8 cellular contexts compared by ENCODE assay signal in the genomic region with DNA sequence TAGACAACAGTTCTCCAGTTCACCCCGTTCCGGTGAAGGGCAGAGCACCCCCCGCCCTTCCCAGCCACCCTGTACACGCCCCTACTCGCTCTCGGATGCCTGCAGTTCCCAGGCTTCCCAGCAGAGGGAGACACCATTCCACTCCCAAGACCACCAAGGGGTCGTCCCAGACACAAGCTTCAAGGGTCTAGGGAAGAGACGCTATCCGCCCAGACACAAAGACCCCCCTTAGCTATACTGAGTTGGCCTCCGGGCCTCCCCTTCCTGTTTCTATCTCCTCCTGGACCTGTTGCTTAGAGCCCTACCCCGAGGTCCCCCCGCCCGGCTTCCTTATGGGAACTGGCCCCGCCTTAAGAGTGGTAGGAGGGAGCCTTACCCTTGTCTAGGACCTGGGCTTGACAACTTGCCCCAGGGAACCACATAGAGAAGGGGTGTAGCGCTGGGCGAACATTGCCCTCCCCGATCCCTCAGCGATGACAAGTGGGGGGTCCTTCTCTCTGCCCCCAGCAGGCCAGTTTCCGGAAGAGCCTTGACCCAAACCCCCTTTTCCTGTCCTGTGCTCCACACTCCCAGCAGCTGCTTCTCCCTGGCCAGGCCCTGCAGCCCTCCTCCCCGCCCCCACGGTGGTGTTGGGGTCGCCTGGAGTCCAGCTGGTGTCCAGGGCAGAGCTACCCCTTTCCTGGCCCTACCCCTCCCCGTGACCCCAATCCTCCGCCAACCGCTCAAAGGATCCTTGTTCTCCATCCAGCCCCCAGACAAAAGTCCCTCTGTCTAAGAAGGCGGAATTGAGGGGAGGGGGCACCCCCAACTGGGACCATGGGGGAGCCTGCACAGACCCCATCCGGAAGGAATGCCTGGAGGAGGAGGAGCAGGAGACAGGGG. TPM values are rescaled to one million over a fixed set of nuclear protein-coding genes. Genes with fewer than 3 reads are reported as not detected.
A peak's percentile ranks its signal among the peaks of the same experiment; 100 is the strongest.
DNase-seq lines count a peak whose midpoint lies in the region; ATAC-seq lines count a peak whose summit lies in the region.

No MANE protein-coding gene starts in this region.

- peak overlapping the region; percentile 25 for H3K4me3 ChIP-seq in MG63

- H3K36me3 ChIP-seq in MG63, result no peaks in the 10 kb centered on the region

- DNase-seq in ELR (ENCODE audit: low read depth) (peak; percentile 55), MG63 (peak; percentile 60), dedifferentiated amniotic fluid mesenchymal stem cell (ENCODE audit: extremely low spot score) (peak; percentile 34), NCI-H1092 treated with DMSO at 0.1 percent for 48 hours (lab: John Stamatoyannopoulos, UW) (no peak)
- DNase-seq in activated CD4-positive, alpha-beta T cell treated with anti-CD3 and anti-CD28 coated beads, Interleukin-2, amount 10 ng/mL, durations not matched to agents 24 days and 14 days, result peak; percentile 90
- DNase-seq in stimulated activated CD4-positive, alpha-beta T cell treated with anti-CD3 and anti-CD28 coated beads, Interleukin-1b, Interleukin-23, amount 100 ng/mL, for 1 hour (ENCODE audit: low read depth in 2 of 2), result peak; percentile 27 to 57

- peaks cover 5% of the 10 kb centered on the region for H3K4me1 Mint-ChIP-seq in activated CD4-positive, alpha-beta T cell treated with anti-CD3 and anti-CD28 coated beads, Interleukin-2, amount 10 ng/mL, durations not matched to agents 24 days and 14 days

- peak overlapping the region; percentile 92 for H3K27ac ChIP-seq in layer of hippocampus (ENCODE audit: low read depth, low read length)

- no peaks in the 10 kb centered on the region for H3K9me3 Mint-ChIP-seq in activated CD4-positive, alpha-beta T cell treated with anti-CD3 and anti-CD28 coated beads, Interleukin-2, amount 10 ng/mL, durations not matched to agents 24 days and 14 days

- ATAC-seq in GM21423 (IDR thresholded peaks at IDR 0.05; ENCODE audit: unreplicated experiment), result no peak

- H3K27me3 Mint-ChIP-seq in activated CD4-positive, alpha-beta T cell treated with anti-CD3 and anti-CD28 coated beads, Interleukin-2, amount 10 ng/mL, durations not matched to agents 24 days and 14 days, result peaks cover 5% of the 10 kb centered on the region

- no peak overlapping the region for H3K27ac Mint-ChIP-seq in activated CD4-positive, alpha-beta T cell treated with anti-CD3 and anti-CD28 coated beads, Interleukin-2, amount 10 ng/mL, durations not matched to agents 24 days and 14 days

- H3K27me3 ChIP-seq in MG63 (no peaks in the 10 kb centered on the region), layer of hippocampus (ENCODE audit: control insufficient read depth, insufficient read depth, low read length) (no peaks in the 10 kb centered on the region)

- intact Hi-C loops in activated CD4-positive, alpha-beta T cell treated with anti-CD3 and anti-CD28 coated beads, Interleukin-2, amount 10 ng/mL, durations not matched to agents 24 days and 14 days (cut with micrococcal nuclease), result loop anchor here (1.0 kb wide), 1 partner anchor 20 kb away; the partner anchor contains the start of gene LGI4

- no peaks in the 10 kb centered on the region for H3K36me3 Mint-ChIP-seq in activated CD4-positive, alpha-beta T cell treated with anti-CD3 and anti-CD28 coated beads, Interleukin-2, amount 10 ng/mL, durations not matched to agents 24 days and 14 days (ENCODE audit: low read depth)

- no peak overlapping the region for H3K4me3 Mint-ChIP-seq in activated CD4-positive, alpha-beta T cell treated with anti-CD3 and anti-CD28 coated beads, Interleukin-2, amount 10 ng/mL, durations not matched to agents 24 days and 14 days

- no peaks in the 10 kb centered on the region for H3K9me3 ChIP-seq in MG63

RNA-seq across cellular contexts. Expression of gene FXYD3, which starts 0.7 kb away (rescaled TPM):
- total RNA-seq in MG63 (2014; rRNA removed; shearing (Covaris generic); ENCODE audit: low replicate concordance), result not detected in 2 replicates
- total RNA-seq in activated CD4-positive, alpha-beta T cell treated with anti-CD3 and anti-CD28 coated beads, Interleukin-2, amount 10 ng/mL, durations not matched to agents 24 days and 14 days, result not detected in 2 replicates

RNA-seq across cellular contexts. Expression of gene LGI4, which starts 20.0 kb away (rescaled TPM):
- total RNA-seq in MG63 (2014; rRNA removed; shearing (Covaris generic); ENCODE audit: low replicate concordance), result 0.76 TPM in 1 of 2 replicates, not detected in the other
- total RNA-seq in activated CD4-positive, alpha-beta T cell treated with anti-CD3 and anti-CD28 coated beads, Interleukin-2, amount 10 ng/mL, durations not matched to agents 24 days and 14 days, result 0.07 and 0.16 TPM in 2 replicates

RNA-seq across cellular contexts. Expression of gene FXYD1, which starts 23.7 kb away (rescaled TPM):
- total RNA-seq in MG63 (2014; rRNA removed; shearing (Covaris generic); ENCODE audit: low replicate concordance), result not detected in 2 replicates
- 0.79 TPM in 1 of 2 replicates, not detected in the other for total RNA-seq in activated CD4-positive, alpha-beta T cell treated with anti-CD3 and anti-CD28 coated beads, Interleukin-2, amount 10 ng/mL, durations not matched to agents 24 days and 14 days

RNA-seq across cellular contexts. Expression of gene FXYD7, which starts 28.2 kb away (rescaled TPM):
- not detected in 2 replicates for total RNA-seq in MG63 (2014; rRNA removed; shearing (Covaris generic); ENCODE audit: low replicate concordance)
- 0.23 TPM in 1 of 2 replicates, not detected in the other for total RNA-seq in activated CD4-positive, alpha-beta T cell treated with anti-CD3 and anti-CD28 coated beads, Interleukin-2, amount 10 ng/mL, durations not matched to agents 24 days and 14 days

RNA-seq across cellular contexts. Expression of gene FXYD5, which starts 39.6 kb away (rescaled TPM):
- 28.9 and 59.7 TPM in 2 replicates for total RNA-seq in MG63 (2014; rRNA removed; shearing (Covaris generic); ENCODE audit: low replicate concordance)
- 273 and 286 TPM in 2 replicates for total RNA-seq in activated CD4-positive, alpha-beta T cell treated with anti-CD3 and anti-CD28 coated beads, Interleukin-2, amount 10 ng/mL, durations not matched to agents 24 days and 14 days
